Comparison of ENCODE assay signal across 23 cellular contexts in genomic region chr20:50053790-50054547, GRCh38. TPM values are rescaled to one million over a fixed set of nuclear protein-coding genes. Genes with fewer than 3 reads are reported as not detected.
DNase-seq lines count a peak whose midpoint lies in the region; ATAC-seq, FAIRE-seq and TF ChIP-seq lines count a peak whose summit lies in the region.
"Had no signal": no experiment of that assay in that cellular context is flagged by ENCODE, and none has a peak within 500 bp of the region (broad histone marks: within the 10 kb centered on the region; RNA-seq: fewer than 3 reads in every experiment).

No MANE protein-coding gene starts in this region.

- no TSS peak for BruUV-seq in HepG2 (replicated peaks; lab: Mats Ljungman, UMichigan)

- H3K4me2 ChIP-seq in HepG2 (ENCODE audit: low read depth, low read length), result peak overlapping the region; percentile 95

- H3K4me3 ChIP-seq in SJSA1 (no peak overlapping the region), HepG2 (replicated peaks in 1 of 3; ENCODE audit: insufficient read depth in 1 of 3, low read depth in 2 of 3, low read length in 3 of 3) (peak overlapping the region in 1 of 3 experiments; percentile 71; a peak in 2 of 6 replicates), prostate gland (no peak overlapping the region)
- H3K4me3 ChIP-seq: colonic mucosa, Peyer's patch, skin epidermis, vagina had no signal

- no peaks in the 10 kb centered on the region for H4K20me1 ChIP-seq in HepG2 (ENCODE audit: insufficient read depth, low read length)

- no peak overlapping the region for H2AFZ ChIP-seq in HepG2 (ENCODE audit: low read length)

- in situ Hi-C loops in HepG2 (cut with HindIII; ENCODE audit: extremely low pct_ligation_motif_present, low pct_unique_long_range_greater_than_20kb), result no loop called here

- 47% methylated on average over 16 of the region's 17 CpGs for WGBS in HepG2 (ENCODE audit: low lambda C conversion rate)
- 73% methylated on average over 17 of the region's 17 CpGs for WGBS in prostate gland

- no peaks in the 10 kb centered on the region for H3K79me2 ChIP-seq in HepG2 (ENCODE audit: insufficient read depth, low read length)

- intact Hi-C loops in HepG2 (cut with micrococcal nuclease; ENCODE audit: unreplicated experiment) (loop anchor here (2.0 kb wide), 1 partner anchor 17 kb away; no protein-coding TSS in a partner anchor), prostate gland (cut with DNase I) (no loop called here)

- H3K4me1 ChIP-seq in SJSA1 (replicated peaks), result peaks cover 92% of the 10 kb centered on the region
- H3K4me1 ChIP-seq in HepG2 (ENCODE audit: insufficient read depth, low read length), result peaks cover 51% of the 10 kb centered on the region
- no peaks in the 10 kb centered on the region for H3K4me1 ChIP-seq in prostate gland (replicated peaks)
- H3K4me1 ChIP-seq: colonic mucosa had no signal

- no peak; the same call in 1 of the 2 replicates for TF ChIP-seq RAD21 in HepG2 (CRISPR knock-in tag; IDR thresholded peaks at IDR 0.05)

- H3K9me3 ChIP-seq in SJSA1 (replicated peaks) (no peaks in the 10 kb centered on the region), HepG2 (ENCODE audit: low read length) (no peaks in the 10 kb centered on the region), prostate gland (no peaks in the 10 kb centered on the region)
- H3K9me3 ChIP-seq: colonic mucosa, Peyer's patch, vagina had no signal

- POLR2A ChIA-PET in HepG2 (lab: Yijun Ruan, JAX), result interaction anchor here (0.6 kb wide), 1 partner anchor 59 kb away, joined by 5 read pairs; no protein-coding TSS in a partner anchor

- peak overlapping the region; percentile 59 for H3K27ac ChIP-seq in SJSA1
- no peak overlapping the region for H3K27ac ChIP-seq in HepG2 (ENCODE audit: extremely low read length, insufficient read depth, low read length)
- peak overlapping the region; percentile 77 for H3K27ac ChIP-seq in temporal lobe (ENCODE audit: low read depth, low read length)
- no peak overlapping the region for H3K27ac ChIP-seq in prostate gland
- H3K27ac ChIP-seq: brain microvascular endothelial cell, colonic mucosa, Peyer's patch, vagina had no signal

- no peak for TF ChIP-seq POLR2A in HepG2 (IDR thresholded peaks at IDR 0.05; ENCODE audit: insufficient read depth in 1 of 2, low read depth in 2 of 2, low read length in 2 of 2)
- no peak for TF ChIP-seq POLR2A in prostate gland (IDR thresholded peaks at IDR 0.05)

- H3K27me3 ChIP-seq in SJSA1 (replicated peaks) (no peaks in the 10 kb centered on the region), HepG2 (ENCODE audit: control insufficient read depth in 1 of 2, insufficient read depth in 2 of 2, low read length in 2 of 2) (peaks cover 0 to 20% of the 10 kb centered on the region in 2 experiments; a peak in 3 of 5 replicates), prostate gland (replicated peaks; ENCODE audit: insufficient read depth) (no peaks in the 10 kb centered on the region)
- H3K27me3 ChIP-seq: brain microvascular endothelial cell, colonic mucosa, Peyer's patch, vagina had no signal

- no peak overlapping the region for H3K9ac ChIP-seq in HepG2 (ENCODE audit: insufficient read depth, low read depth, low read length)

- TF ChIP-seq EP300 in HepG2 (IDR thresholded peaks at IDR 0.05; ENCODE audit: low read depth in 2 of 2, low read length in 2 of 2) (no peak), HepG2 (CRISPR knock-in tag; IDR thresholded peaks at IDR 0.05; ENCODE audit: borderline replicate concordance) (no peak)

- H3K36me3 ChIP-seq in SJSA1, result no peaks in the 10 kb centered on the region
- H3K36me3 ChIP-seq in HepG2 (replicated peaks in 1 of 2; ENCODE audit: control insufficient read depth in 1 of 2, insufficient read depth in 2 of 2, low read length in 2 of 2), result no peaks in the 10 kb centered on the region
- no peaks in the 10 kb centered on the region for H3K36me3 ChIP-seq in prostate gland
- H3K36me3 ChIP-seq: brain microvascular endothelial cell, colonic mucosa, Peyer's patch, vagina had no signal

- FAIRE-seq in HepG2 (lab: Jason Lieb, UNC), result no peak
- FAIRE-seq: endothelial cell of umbilical vein, GM12891, islet of Langerhans had no signal

- CTCF ChIA-PET in HepG2 (lab: Yijun Ruan, JAX; ENCODE audit: low intra/inter-chr PET ratio, low total read pairs), result interaction anchor here (1.2 kb wide), 1 partner anchor 31 kb away, joined by 3 read pairs; no protein-coding TSS in a partner anchor

- DNase-seq in NCI-H748 (lab: John Stamatoyannopoulos, UW; ENCODE audit: unreplicated experiment), result peak; percentile 15
- no peak for DNase-seq in NCI-H748 treated with DMSO at 0.1 percent for 48 hours (lab: John Stamatoyannopoulos, UW)
- DNase-seq in SJSA1 (ENCODE audit: low read depth in 1 of 2, low spot score in 2 of 2), result peak in 1 of 2 experiments; percentile 52
- DNase-seq in HepG2 (ENCODE audit: low spot score), result no peak
- no peak for DNase-seq in prostate gland (ENCODE audit: low spot score)
- DNase-seq in AML-193 (lab: John Stamatoyannopoulos, UW), result no peak
- DNase-seq: activated CD4-positive, CD25-positive, alpha-beta regulatory T cell treated with anti-CD3 and anti-CD28 coated beads, Interleukin-2, amount 50 U/mL, for 72 hours; brain microvascular endothelial cell; colonic mucosa; mammary epithelial cell; natural killer cell; NCI-H1930; NCI-H774; Peyer's patch; stimulated activated CD4-positive, alpha-beta T cell treated with anti-CD3 and anti-CD28 coated beads, Interleukin-4, amount 100 ng/mL, for 1 hour; T-helper 9 cell had no signal

- TF ChIP-seq CTCF in HepG2 (CRISPR knock-in tag; IDR thresholded peaks at IDR 0.05), result peak; percentile 73
- no peak for TF ChIP-seq CTCF in prostate gland (IDR thresholded peaks at IDR 0.05)

- peak; percentile 71 for ATAC-seq in HepG2
- no peak for ATAC-seq in HG03135 (IDR thresholded peaks at IDR 0.05; ENCODE audit: unreplicated experiment)
- ATAC-seq: natural killer cell had no signal

TF ChIP-seq in HepG2, 621 proteins besides CTCF, POLR2A, EP300 and RAD21 (continues in another document):
- TF ChIP-seq ZNF891 (CRISPR knock-in tag; IDR thresholded peaks at IDR 0.05) (peak; percentile 39; the same call in 1 of the 2 replicates), AHR (CRISPR knock-in tag; IDR thresholded peaks at IDR 0.05) (0 out of 2 replicates have a peak, but pooled peaks have one; percentile 18), HINFP (CRISPR knock-in tag; IDR thresholded peaks at IDR 0.05; ENCODE audit: low read depth) (0 out of 2 replicates have a peak, but pooled peaks have one; percentile 9), ZSCAN21 (CRISPR knock-in tag; IDR thresholded peaks at IDR 0.05; ENCODE audit: borderline replicate concordance) (peak; percentile 27; the same call in 1 of the 2 replicates), ZFP36 (IDR thresholded peaks at IDR 0.05; ENCODE audit: borderline replicate concordance, low read depth, low read length, partially characterized antibody) (peak; percentile 29), TEF (CRISPR knock-in tag; IDR thresholded peaks at IDR 0.05) (no peak), KLF12 (CRISPR knock-in tag; IDR thresholded peaks at IDR 0.05; ENCODE audit: borderline replicate concordance) (peak; percentile 8; the same call in 1 of the 2 replicates), ZNF720 (CRISPR knock-in tag; IDR thresholded peaks at IDR 0.05) (peak; percentile 5; the same call in 1 of the 2 replicates), HOXD1 (CRISPR knock-in tag; IDR thresholded peaks at IDR 0.05) (0 out of 2 replicates have a peak, but pooled peaks have one; percentile 30)

RNA-seq across cellular contexts. Expression of gene UBE2V1, which starts 59.0 kb away (rescaled TPM):
- 45.4 and 51.1 TPM in 2 replicates for total RNA-seq in SJSA1 (2014; rRNA removed; shearing (Covaris generic))
- total RNA-seq in HepG2 (2016; rRNA removed; fragmentation: Illumina TruSeq; extraction: Trizol) (81.3 and 85.1 TPM in 2 replicates), temporal lobe (38.4 TPM), prostate gland (10 to 100 TPM; 47.1 to 64.7 TPM)
- 39.8 and 41.0 TPM in 2 replicates for total RNA-seq in HepG2 (2016; cell fraction: cytosol; rRNA removed; fragmentation: Illumina TruSeq; extraction: Trizol; ENCODE audit: low read depth)
- 75.7 and 82.4 TPM in 2 replicates for total RNA-seq in HepG2 (2016; cell fraction: insoluble cytoplasmic fraction; rRNA removed; fragmentation: Illumina TruSeq; extraction: Trizol)
- total RNA-seq in HepG2 (2016; cell fraction: membrane; rRNA removed; fragmentation: Illumina TruSeq; extraction: Trizol), result 77.9 and 85.1 TPM in 2 replicates
- 90.9 and 96.1 TPM in 2 replicates for total RNA-seq in HepG2 (2016; cell fraction: nucleus; rRNA removed; fragmentation: Illumina TruSeq; extraction: Trizol)
- 102 and 132 TPM in 2 replicates for polyA plus RNA-seq in HepG2 (2011; rRNA removed)
- polyA plus RNA-seq in HepG2 (2011; cell fraction: cytosol; rRNA removed), result 86.6 and 115 TPM in 2 replicates
- 112 and 127 TPM in 2 replicates for polyA plus RNA-seq in HepG2 (2011; cell fraction: nucleus; rRNA removed)
- 131 and 175 TPM in 2 replicates for polyA plus RNA-seq in HepG2 (2012)
- 88.5 and 88.7 TPM in 2 replicates for polyA plus RNA-seq in HepG2 (2016; cell fraction: cytosol; fragmentation: Illumina TruSeq; extraction: Trizol; ENCODE audit: low read depth)
- 203 and 260 TPM in 2 replicates for polyA plus RNA-seq in HepG2 (2016; cell fraction: insoluble cytoplasmic fraction; fragmentation: Illumina TruSeq; extraction: Trizol; ENCODE audit: low read depth)
- 179 and 185 TPM in 2 replicates for polyA plus RNA-seq in HepG2 (2016; cell fraction: membrane; fragmentation: Illumina TruSeq; extraction: Trizol; ENCODE audit: low read depth)
- polyA plus RNA-seq in HepG2 (2016; cell fraction: nucleus; fragmentation: Illumina TruSeq; extraction: Trizol; ENCODE audit: insufficient read depth, low read depth), result 152 and 171 TPM in 2 replicates
- polyA minus RNA-seq in HepG2 (2011; rRNA and poly(A)+ RNA removed; ENCODE audit: low replicate concordance), result 54.3 and 62.1 TPM in 2 replicates
- polyA minus RNA-seq in HepG2 (2011; cell fraction: cytosol; rRNA and poly(A)+ RNA removed), result 50.5 and 51.3 TPM in 2 replicates
- 273 and 299 TPM in 2 replicates for polyA minus RNA-seq in HepG2 (2011; cell fraction: nucleus; rRNA and poly(A)+ RNA removed)

Comparison
In these comparisons a context has a peak if more than half of its experiments do, and no peak if none do; other contexts are left out.
1. H3K27ac ChIP-seq: peak in SJSA1 (single experiment) and temporal lobe (single experiment); none in HepG2 (single experiment) and prostate gland (0 of 2).